ENCODE assay signal across 1 cellular context in the genomic region with DNA sequence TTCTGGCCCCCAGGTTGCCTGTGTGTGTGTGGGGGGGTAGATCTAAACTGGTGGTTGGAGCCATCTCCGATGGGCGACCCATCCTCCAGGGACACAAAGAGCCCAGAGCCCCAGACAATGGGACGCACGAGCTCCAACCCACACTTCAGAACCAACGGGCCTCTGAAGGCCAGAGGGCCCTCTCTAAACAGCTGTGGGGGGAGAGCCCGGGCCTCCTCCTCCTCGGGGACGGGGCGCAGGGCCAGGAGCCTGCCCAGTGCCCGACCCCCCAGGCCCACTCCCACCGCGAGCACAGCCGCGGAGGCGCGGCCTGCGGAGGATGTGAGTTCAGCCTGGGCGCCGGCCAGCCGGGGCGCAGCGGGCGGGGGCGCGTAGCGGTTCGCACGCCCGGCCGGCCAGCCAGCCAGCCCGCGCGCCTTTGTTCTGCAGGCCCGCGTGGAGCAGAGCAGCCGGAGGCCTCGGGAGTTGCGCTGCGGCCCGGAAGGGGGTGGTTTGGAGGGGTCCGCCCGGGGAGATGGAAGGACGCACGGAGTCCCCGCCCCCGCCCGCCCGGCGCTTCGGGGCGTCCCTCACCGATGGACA.
TF ChIP-seq lines count a peak whose summit lies in the region.

No MANE protein-coding gene starts in this region.

TF ChIP-seq in A549, 52 proteins besides CTCF, POLR2A, EP300 and RAD21 (continued from another document):
- TF ChIP-seq HMGXB4 (CRISPR knock-in tag; IDR thresholded peaks at IDR 0.05; ENCODE audit: borderline replicate concordance) (no peak), JUNB (IDR thresholded peaks at IDR 0.05) (no peak), SMC3 (IDR thresholded peaks at IDR 0.05) (no peak), KDM5A (IDR thresholded peaks at IDR 0.05) (no peak), HEYL (CRISPR knock-in tag; IDR thresholded peaks at IDR 0.05) (no peak), GATA3 (IDR thresholded peaks at IDR 0.05; ENCODE audit: borderline replicate concordance) (no peak), NFE2L2 (conservative IDR thresholded peaks at IDR 0.05; ENCODE audit: low read length) (no peak)
- TF ChIP-seq, protein P1, sequence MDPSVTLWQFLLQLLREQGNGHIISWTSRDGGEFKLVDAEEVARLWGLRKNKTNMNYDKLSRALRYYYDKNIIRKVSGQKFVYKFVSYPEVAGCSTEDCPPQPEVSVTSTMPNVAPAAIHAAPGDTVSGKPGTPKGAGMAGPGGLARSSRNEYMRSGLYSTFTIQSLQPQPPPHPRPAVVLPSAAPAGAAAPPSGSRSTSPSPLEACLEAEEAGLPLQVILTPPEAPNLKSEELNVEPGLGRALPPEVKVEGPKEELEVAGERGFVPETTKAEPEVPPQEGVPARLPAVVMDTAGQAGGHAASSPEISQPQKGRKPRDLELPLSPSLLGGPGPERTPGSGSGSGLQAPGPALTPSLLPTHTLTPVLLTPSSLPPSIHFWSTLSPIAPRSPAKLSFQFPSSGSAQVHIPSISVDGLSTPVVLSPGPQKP (IDR thresholded peaks at IDR 0.05; ENCODE audit: low read depth, low read length) = no peak
- TF ChIP-seq, protein P2, sequence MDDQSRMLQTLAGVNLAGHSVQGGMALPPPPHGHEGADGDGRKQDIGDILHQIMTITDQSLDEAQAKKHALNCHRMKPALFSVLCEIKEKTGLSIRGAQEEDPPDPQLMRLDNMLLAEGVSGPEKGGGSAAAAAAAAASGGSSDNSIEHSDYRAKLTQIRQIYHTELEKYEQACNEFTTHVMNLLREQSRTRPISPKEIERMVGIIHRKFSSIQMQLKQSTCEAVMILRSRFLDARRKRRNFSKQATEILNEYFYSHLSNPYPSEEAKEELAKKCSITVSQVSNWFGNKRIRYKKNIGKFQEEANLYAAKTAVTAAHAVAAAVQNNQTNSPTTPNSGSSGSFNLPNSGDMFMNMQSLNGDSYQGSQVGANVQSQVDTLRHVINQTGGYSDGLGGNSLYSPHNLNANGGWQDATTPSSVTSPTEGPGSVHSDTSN (IDR thresholded peaks at IDR 0.05) = no peak
